Comparison of ENCODE assay signal across 17 cellular contexts in genomic region chr1:41246568-41246967, GRCh38. TPM values are rescaled to one million over a fixed set of nuclear protein-coding genes. Genes with fewer than 3 reads are reported as not detected.
DNase-seq lines count a peak whose midpoint lies in the region; ATAC-seq, FAIRE-seq and TF ChIP-seq lines count a peak whose summit lies in the region.
"Had no signal": no experiment of that assay in that cellular context is flagged by ENCODE, and none has a peak within 500 bp of the region (broad histone marks: within the 10 kb centered on the region; RNA-seq: fewer than 3 reads in every experiment).

No MANE protein-coding gene starts in this region.

- FAIRE-seq in K562 (lab: Jason Lieb, UNC), result peak; percentile 37
- FAIRE-seq: GM18507 had no signal

- H3K18ac ChIP-seq in H9 (ENCODE audit: insufficient read length, low read depth, low read length), result no peak overlapping the region

- no peak overlapping the region for H2AK5ac ChIP-seq in H9 (ENCODE audit: insufficient read length, low read length)

- H3K27me3 ChIP-seq in Caco-2 (replicated peaks; ENCODE audit: control insufficient read depth, insufficient read depth, low read length), result no peaks in the 10 kb centered on the region
- H3K27me3 ChIP-seq in Loucy (ENCODE audit: insufficient read depth, low read length, poor library complexity, severe bottlenecking), result no peaks in the 10 kb centered on the region
- no peaks in the 10 kb centered on the region for H3K27me3 ChIP-seq in K562 (ENCODE audit: control insufficient read depth in 2 of 2, insufficient read depth in 2 of 2, low read length in 2 of 2)
- H3K27me3 ChIP-seq in sigmoid colon, result no peaks in the 10 kb centered on the region
- no peaks in the 10 kb centered on the region for H3K27me3 ChIP-seq in H9 (ENCODE audit: insufficient read depth, low read length)
- no peaks in the 10 kb centered on the region for H3K27me3 ChIP-seq in lower lobe of right lung (ENCODE audit: low read depth)
- H3K27me3 ChIP-seq: MG63, Peyer's patch had no signal

- H3K36me3 Mint-ChIP-seq in Caco-2 (ENCODE audit: insufficient read depth, unreplicated experiment) (no peaks in the 10 kb centered on the region), H9 (ENCODE audit: insufficient read depth in 1 of 3, low read depth in 3 of 3) (no peaks in the 10 kb centered on the region)
- no peaks in the 10 kb centered on the region for H3K36me3 Mint-ChIP-seq in naive thymus-derived CD8-positive, alpha-beta T cell

- TF ChIP-seq EP300 in K562 (IDR thresholded peaks at IDR 0.05; ENCODE audit: low read length), result no peak
- no peak for TF ChIP-seq EP300 in sigmoid colon (IDR thresholded peaks at IDR 0.05)

- H3K4me1 Mint-ChIP-seq in Caco-2 (ENCODE audit: low read depth, unreplicated experiment), result peaks cover 22% of the 10 kb centered on the region
- peaks cover 2 to 7% of the 10 kb centered on the region in 2 experiments for H3K4me1 Mint-ChIP-seq in H9
- H3K4me1 Mint-ChIP-seq in naive thymus-derived CD8-positive, alpha-beta T cell, result peaks cover 0 to 9% (median 5%) of the 10 kb centered on the region in 4 donors

- no peak overlapping the region for H3K23ac ChIP-seq in H9 (ENCODE audit: insufficient read length, low read depth, low read length)

- H2BK12ac ChIP-seq in H9 (ENCODE audit: insufficient read length, low read depth, low read length), result no peak overlapping the region

- H3K9me1 ChIP-seq in K562 (ENCODE audit: control insufficient read depth, insufficient read depth, low read length), result no peaks in the 10 kb centered on the region

- no peak for TF ChIP-seq CTCF in Caco-2 (IDR thresholded peaks at IDR 0.05; ENCODE audit: insufficient read depth in 1 of 2, low read depth in 1 of 2, low read length in 1 of 2, severe bottlenecking in 1 of 2, unreplicated experiment in 1 of 2)
- TF ChIP-seq CTCF in Loucy (conservative IDR thresholded peaks at IDR 0.05; ENCODE audit: low read length), result no peak
- TF ChIP-seq CTCF in K562 (IDR thresholded peaks at IDR 0.05 in 2 of 3, conservative IDR thresholded peaks at IDR 0.05 in 1 of 3; ENCODE audit: insufficient read depth in 2 of 3, low read depth in 1 of 3, low read length in 3 of 3), result no peak
- TF ChIP-seq CTCF in sigmoid colon (IDR thresholded peaks at IDR 0.05), result no peak
- no peak for TF ChIP-seq CTCF in H9 (conservative IDR thresholded peaks at IDR 0.05)
- TF ChIP-seq CTCF in lower lobe of right lung (IDR thresholded peaks at IDR 0.05), result no peak

- H2AFZ ChIP-seq in Loucy (ENCODE audit: low read length) (no peak overlapping the region), K562 (ENCODE audit: low read depth, low read length) (no peak overlapping the region), H9 (ENCODE audit: low read length) (no peak overlapping the region)

- no peak overlapping the region for H2BK15ac ChIP-seq in H9 (ENCODE audit: low read depth, low read length)

- H3K23me2 ChIP-seq in H9 (ENCODE audit: insufficient read length, low read depth, low read length, poor library complexity, severe bottlenecking), result no peaks in the 10 kb centered on the region

- H3K4me1 ChIP-seq in Caco-2 (peaks cover 26% of the 10 kb centered on the region), Loucy (ENCODE audit: insufficient read depth, low read length, poor library complexity, severe bottlenecking) (peaks cover 43% of the 10 kb centered on the region), K562 (replicated peaks in 1 of 2; ENCODE audit: control insufficient read depth in 2 of 2, insufficient read depth in 2 of 2, low read length in 2 of 2) (peaks cover 19 to 36% of the 10 kb centered on the region in 2 experiments), sigmoid colon (peaks cover 0 to 42% (median 34%) of the 10 kb centered on the region in 4 donors), H9 (ENCODE audit: insufficient read depth, low read length) (peaks cover 2% of the 10 kb centered on the region; the same call in 1 of the 2 replicates), lower lobe of right lung (peaks cover 13% of the 10 kb centered on the region)

- no peaks in the 10 kb centered on the region for H3K9me3 Mint-ChIP-seq in Caco-2 (ENCODE audit: unreplicated experiment)
- H3K9me3 Mint-ChIP-seq in H9, result peaks cover 0 to 1% of the 10 kb centered on the region in 2 experiments; a peak in 1 of 5 replicates
- H3K9me3 Mint-ChIP-seq in naive thymus-derived CD8-positive, alpha-beta T cell, result no peaks in the 10 kb centered on the region

- H3K4me3 ChIP-seq in Caco-2 (ENCODE audit: low read depth, low read length) (no peak overlapping the region), Loucy (ENCODE audit: low read length, poor library complexity, severe bottlenecking) (no peak overlapping the region), K562 (no peak overlapping the region), sigmoid colon (no peak overlapping the region), lower lobe of right lung (no peak overlapping the region)
- H3K4me3 ChIP-seq: MG63, Peyer's patch had no signal

- no peak overlapping the region for H3K56ac ChIP-seq in H9 (ENCODE audit: insufficient read length, low read depth, low read length)

- H2BK20ac ChIP-seq in H9 (ENCODE audit: low read depth, low read length, poor library complexity, severe bottlenecking), result no peak overlapping the region

- H4K91ac ChIP-seq in H9 (ENCODE audit: insufficient read length, low read depth, low read length), result no peak overlapping the region

- intact Hi-C loops in Caco-2 (cut with micrococcal nuclease; ENCODE audit: unreplicated experiment), result loop anchor here (10.0 kb wide), 1 partner anchor 122 kb away; no protein-coding TSS in a partner anchor
- intact Hi-C loops in K562 (cut with micrococcal nuclease), result loop anchor here (10.0 kb wide), 1 partner anchor 202 kb away; no protein-coding TSS in a partner anchor
- intact Hi-C loops in sigmoid colon (cut with DNase I), result loop anchor here (10.0 kb wide), 1 partner anchor 382 kb away; the partner anchor contains the start of gene CITED4
- intact Hi-C loops in lower lobe of right lung (cut with DNase I), result no loop called here

- H2BK5ac ChIP-seq in H9 (ENCODE audit: insufficient read length, low read length), result no peak overlapping the region

- H3K27ac ChIP-seq in K562 (ENCODE audit: extremely low read depth, low read depth, low read length) (no peak overlapping the region), sigmoid colon (peak overlapping the region in 3 of 4 donors; percentile 30 to 75 (median 71)), H9 (ENCODE audit: insufficient read length, low read depth, low read length) (no peak overlapping the region), lower lobe of right lung (no peak overlapping the region)
- H3K27ac ChIP-seq: Peyer's patch had no signal

- H3T11ph ChIP-seq in H9 (ENCODE audit: low read length), result no peak overlapping the region

- POLR2A ChIA-PET in Caco-2 (lab: Charles Lee), result no interaction called here
- POLR2A ChIA-PET in K562 (lab: Yijun Ruan, JAX), result interaction anchor here (0.7 kb wide), 1 partner anchor 12 kb away, joined by 3 read pairs; no protein-coding TSS in a partner anchor
- POLR2A ChIA-PET in naive thymus-derived CD8-positive, alpha-beta T cell (lab: Charles Lee), result no interaction called here

- H3K79me1 ChIP-seq in H9 (ENCODE audit: insufficient read depth, low read depth, low read length, poor library complexity, severe bottlenecking), result no peaks in the 10 kb centered on the region

- H3K27me3 Mint-ChIP-seq in Caco-2 (ENCODE audit: insufficient read depth, unreplicated experiment), result no peaks in the 10 kb centered on the region
- H3K27me3 Mint-ChIP-seq in H9 (ENCODE audit: low read depth), result peaks cover 28% of the 10 kb centered on the region
- peaks cover 0 to 27% (median 1%) of the 10 kb centered on the region in 5 donors for H3K27me3 Mint-ChIP-seq in naive thymus-derived CD8-positive, alpha-beta T cell
- H3K27me3 Mint-ChIP-seq: B cell had no signal

- H3K4ac ChIP-seq in H9 (ENCODE audit: low read depth, low read length), result no peak overlapping the region

- WGBS in K562 (ENCODE audit: insufficient coverage, low coverage, missing lambda C conversion rate), result 0% methylated on average over 1 of the region's 1 CpG
- WGBS in sigmoid colon, 2 donors, result 65 to 86% methylated on average over 1 of the region's 1 CpG
- no CpG with 5 or more reads among the region's 1 CpG for WGBS in H9 (ENCODE audit: extremely low coverage, insufficient read length, low lambda C conversion rate)

- TF ChIP-seq POLR2A in K562 (conservative IDR thresholded peaks at IDR 0.05) (no peak), sigmoid colon (IDR thresholded peaks at IDR 0.05) (no peak)

- CTCF ChIA-PET in Caco-2 (lab: Charles Lee) (no interaction called here), K562 (lab: Yijun Ruan, JAX; ENCODE audit: low intra/inter-chr PET ratio) (no interaction called here)

- H4K8ac ChIP-seq in H9 (replicated peaks; ENCODE audit: insufficient read length, low read depth, low read length), result no peak overlapping the region

- H3K9ac ChIP-seq in Loucy (ENCODE audit: low read depth, low read length, poor library complexity, severe bottlenecking) (peak overlapping the region; percentile 21), K562 (ENCODE audit: insufficient read depth in 1 of 2, low read depth in 2 of 2, low read length in 2 of 2) (no peak overlapping the region), H9 (ENCODE audit: extremely low read depth, insufficient read length, low read length) (no peak overlapping the region)

- 0 out of 2 replicates have a peak, but pooled peaks cover 6% of the 10 kb centered on the region for H3F3A ChIP-seq in Loucy (ENCODE audit: low read depth)

- no peaks in the 10 kb centered on the region for H3K9me2 ChIP-seq in Loucy (replicated peaks; ENCODE audit: low read depth, low read length)

- no peak overlapping the region for H4K5ac ChIP-seq in H9 (ENCODE audit: insufficient read length, low read depth, low read length)

- H4K20me1 ChIP-seq in Loucy (ENCODE audit: insufficient read depth, low read length, poor library complexity, severe bottlenecking) (no peaks in the 10 kb centered on the region), K562 (replicated peaks; ENCODE audit: control insufficient read depth, insufficient read depth, low read length) (no peaks in the 10 kb centered on the region), H9 (ENCODE audit: control insufficient read depth, insufficient read depth, insufficient read length) (no peaks in the 10 kb centered on the region)

- H3K27ac Mint-ChIP-seq in Caco-2 (ENCODE audit: unreplicated experiment), result peak overlapping the region; percentile 54
- H3K27ac Mint-ChIP-seq in H9, result no peak overlapping the region
- no peak overlapping the region for H3K27ac Mint-ChIP-seq in naive thymus-derived CD8-positive, alpha-beta T cell
- H3K27ac Mint-ChIP-seq: B cell had no signal

- BruUV-seq in Caco-2 (replicated peaks; lab: Mats Ljungman, UMichigan), result no TSS peak
- no TSS peak for BruUV-seq in K562 (replicated peaks; lab: Mats Ljungman, UMichigan)

- no peak overlapping the region for H3K14ac ChIP-seq in H9 (ENCODE audit: insufficient read depth, low read length)

- TF ChIP-seq RAD21 in K562 (CRISPR knock-in tag; conservative IDR thresholded peaks at IDR 0.05 in 1 of 2, IDR thresholded peaks at IDR 0.05 in 1 of 2), result no peak

- no peaks in the 10 kb centered on the region for H3K9me3 ChIP-seq in Caco-2
- no peaks in the 10 kb centered on the region for H3K9me3 ChIP-seq in Loucy (ENCODE audit: insufficient read depth, low read depth, low read length)
- H3K9me3 ChIP-seq in K562 (replicated peaks; ENCODE audit: control insufficient read depth, insufficient read depth, low read depth, low read length), result no peaks in the 10 kb centered on the region
- H3K9me3 ChIP-seq in sigmoid colon, result no peaks in the 10 kb centered on the region
- H3K9me3 ChIP-seq in H9 (ENCODE audit: control insufficient read depth, low read depth, low read length), result no peaks in the 10 kb centered on the region
- H3K9me3 ChIP-seq in lower lobe of right lung, result no peaks in the 10 kb centered on the region
- H3K9me3 ChIP-seq: MG63, Peyer's patch had no signal

- in situ Hi-C loops in K562 (cut with MboI), result no loop called here

- ATAC-seq in K562 (peak; percentile 24; the same call in 1 of the 3 replicates), lower lobe of right lung (no peak)
- no peak for ATAC-seq in naive thymus-derived CD8-positive, alpha-beta T cell
- ATAC-seq: HCT116 had no signal

- DNase-seq in Caco-2 (no peak), K562 (ENCODE audit: extremely low read depth in 1 of 4, low spot score in 3 of 4) (peak in 2 of 4 experiments; percentile 43 to 44), sigmoid colon (no peak), H9 (no peak), lower lobe of right lung (no peak)
- no peak for DNase-seq in naive thymus-derived CD8-positive, alpha-beta T cell
- DNase-seq: GOT3, MG63, NCI-H446 treated with DMSO at 0.1 percent for 48 hours, NCI-H69, Peyer's patch, SHP77 treated with DMSO at 0.1 percent for 48 hours, T-helper 1 cell had no signal

- H3K4me2 ChIP-seq in Loucy (ENCODE audit: low read depth, low read length, poor library complexity, severe bottlenecking) (peak overlapping the region; percentile 58), K562 (ENCODE audit: insufficient read depth, low read length) (no peak overlapping the region), H9 (ENCODE audit: insufficient read depth, insufficient read length, low read length) (no peak overlapping the region)

- peaks cover 25% of the 10 kb centered on the region for H3K79me2 ChIP-seq in Loucy (ENCODE audit: insufficient read depth, low read length)
- H3K79me2 ChIP-seq in K562 (ENCODE audit: control insufficient read depth, insufficient read depth, low read length), result peaks cover 11% of the 10 kb centered on the region; the same call in 2 of the 3 replicates
- H3K79me2 ChIP-seq in H9 (ENCODE audit: insufficient read depth, low read length), result no peaks in the 10 kb centered on the region

- H3K4me3 Mint-ChIP-seq in Caco-2 (ENCODE audit: unreplicated experiment) (no peak overlapping the region), H9 (no peak overlapping the region)
- H3K4me3 Mint-ChIP-seq in naive thymus-derived CD8-positive, alpha-beta T cell, result no peak overlapping the region
- H3K4me3 Mint-ChIP-seq: B cell had no signal

- H3K36me3 ChIP-seq in Caco-2 (ENCODE audit: control insufficient read depth, insufficient read depth, low read length) (no peaks in the 10 kb centered on the region), Loucy (ENCODE audit: insufficient read depth, low read length) (no peaks in the 10 kb centered on the region), K562 (ENCODE audit: control insufficient read depth, insufficient read depth, low read length) (no peaks in the 10 kb centered on the region), sigmoid colon (no peaks in the 10 kb centered on the region), lower lobe of right lung (no peaks in the 10 kb centered on the region)
- H3K36me3 ChIP-seq: MG63, Peyer's patch had no signal

- no peak overlapping the region for H2BK120ac ChIP-seq in H9 (ENCODE audit: low read depth, low read length, poor library complexity, severe bottlenecking)

RNA-seq across cellular contexts. Expression of gene SCMH1, which starts 4.5 kb away (rescaled TPM):
- total RNA-seq in Caco-2 (2022) (25.6 and 27.6 TPM in 2 replicates), K562 (2014; rRNA removed) (26.8 and 30.5 TPM in 2 replicates), K562 (2014; rRNA removed; fragmentation: Illumina TruSeq; extraction: Trizol) (19.2 and 19.8 TPM in 2 replicates), K562 (2015; rRNA removed; fragmentation: Illumina TruSeq; extraction: Trizol) (24.3 and 27.6 TPM in 2 replicates), K562 (2021) (32.0 and 33.0 TPM in 2 replicates), sigmoid colon (10 to 100 TPM; 52.4 to 95.8 (median 70.4) TPM), H9 (2021) (16.4 and 16.5 TPM in 2 replicates), lower lobe of right lung (30.0 TPM)
- 86.3 and 90.3 TPM in 2 replicates for total RNA-seq in K562 (2011; cell fraction: chromatin; rRNA removed; ENCODE audit: low replicate concordance)
- 47.4 and 64.9 TPM in 2 replicates for total RNA-seq in K562 (2011; cell fraction: nucleolus; rRNA removed)
- total RNA-seq in K562 (2011; cell fraction: nucleoplasm; rRNA removed), result 66.9 and 67.4 TPM in 2 replicates
- polyA plus RNA-seq in K562 (2011; rRNA removed) (32.3 and 37.6 TPM in 2 replicates), K562 (2014; fragmentation: Illumina TruSeq; extraction: Trizol) (35.3 and 37.0 TPM in 2 replicates), K562 (2014; fragmentation: Nextera tagmentation; extraction: Ambion mirVana) (10 to 100 TPM in 1 of 2 experiments, 1 to 10 TPM in 1; 8.5 to 14.0 TPM), K562 (2014; rRNA removed) (27.6 and 27.9 TPM in 2 replicates), sigmoid colon (10 to 100 TPM; 10.2 to 24.9 (median 20.4) TPM)
- 35.5 and 35.8 TPM in 2 replicates for polyA plus RNA-seq in K562 (2011; cell fraction: cytosol; rRNA removed)
- polyA plus RNA-seq in K562 (2011; cell fraction: nucleus; rRNA removed), result 78.5 and 122 TPM in 2 replicates
- 26.6 and 40.9 TPM in 2 replicates for polyA plus RNA-seq in K562 (2012)
- 33.1 and 40.4 TPM in 2 replicates for polyA minus RNA-seq in K562 (2011; rRNA and poly(A)+ RNA removed)
- polyA minus RNA-seq in K562 (2011; cell fraction: cytosol; rRNA and poly(A)+ RNA removed), result 16.2 and 17.2 TPM in 2 replicates
- 36.2 and 36.3 TPM in 2 replicates for polyA minus RNA-seq in K562 (2011; cell fraction: nucleus; rRNA and poly(A)+ RNA removed)
- total RNA-seq in naive thymus-derived CD8-positive, alpha-beta T cell, result 10 to 100 TPM; 15.4 to 18.1 TPM
- 1 to 10 TPM; 2.5 to 7.3 (median 4.3) TPM for polyA plus RNA-seq in naive thymus-derived CD8-positive, alpha-beta T cell

Comparison
In these comparisons a context has a peak if more than half of its experiments do, and no peak if none do; other contexts are left out.
1. H3K27ac ChIP-seq: peak in sigmoid colon (3 of 4); none in K562 (single experiment), H9 (single experiment) and lower lobe of right lung (single experiment).